In the genomic region with DNA sequence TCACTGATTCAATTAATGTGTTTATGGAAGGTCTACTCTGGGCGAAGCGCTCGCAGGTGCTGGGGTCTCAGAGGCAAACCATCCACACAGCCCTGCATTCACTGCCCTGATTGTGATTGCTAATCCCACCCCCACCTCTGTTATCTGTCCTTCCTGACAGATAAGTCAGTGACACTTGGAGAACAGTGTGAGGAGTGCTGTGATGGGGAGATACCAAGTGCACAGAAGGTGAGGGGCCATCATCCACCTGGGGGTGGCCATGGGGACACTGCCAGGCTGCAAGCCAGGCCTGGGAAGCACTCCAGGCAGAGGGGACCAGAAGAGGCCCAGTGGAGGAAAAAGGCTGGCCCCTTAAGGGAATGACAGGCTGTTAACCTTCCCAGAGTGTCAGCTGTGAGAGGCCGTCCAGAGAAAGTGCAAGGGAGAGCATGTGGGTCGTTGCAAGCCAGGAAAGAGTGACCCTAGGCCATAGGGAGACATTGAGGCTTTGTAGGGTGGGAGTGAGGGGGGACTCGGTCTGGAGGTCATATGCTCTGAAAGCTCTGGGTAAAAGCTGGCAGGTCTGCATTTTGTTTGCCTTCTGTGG, we compare ENCODE assay signal across 17 cellular contexts. TPM values are rescaled to one million over a fixed set of nuclear protein-coding genes. Genes with fewer than 3 reads are reported as not detected.
DNase-seq lines count a peak whose midpoint lies in the region; ATAC-seq and TF ChIP-seq lines count a peak whose summit lies in the region.
"Had no signal": no experiment of that assay in that cellular context is flagged by ENCODE, and none has a peak within 500 bp of the region (broad histone marks: within the 10 kb centered on the region; RNA-seq: fewer than 3 reads in every experiment).

No MANE protein-coding gene starts in this region.

- H3K9ac ChIP-seq in neural progenitor cell = no peak overlapping the region
- H3K9ac ChIP-seq: BLaER1 had no signal

- DNase-seq in heart left ventricle (no peak), left ventricle myocardium superior (no peak), islet precursor cell (peak; percentile 56), neural progenitor cell (ENCODE audit: low spot score) (no peak), G401 (ENCODE audit: low spot score) (no peak), immature natural killer cell (no peak)
- DNase-seq in activated CD4-positive, alpha-beta T cell treated with anti-CD3 and anti-CD28 coated beads, Interleukin-2, amount 10 ng/mL, durations not matched to agents 7 days and 5 days = no peak
- DNase-seq: CD8-positive, alpha-beta memory T cell; DMS79 treated with DMSO at 0.1 percent for 48 hours; KG1; NCI-H1417 treated with DMSO at 0.1 percent for 48 hours; NCI-H1930; NCI-H774 had no signal

- no peaks in the 10 kb centered on the region for H3K36me3 ChIP-seq in heart left ventricle
- no peaks in the 10 kb centered on the region for H3K36me3 ChIP-seq in neural progenitor cell
- H3K36me3 ChIP-seq: BLaER1 had no signal

- H3K4me1 Mint-ChIP-seq in neural progenitor cell = peaks cover 2% of the 10 kb centered on the region
- H3K4me1 Mint-ChIP-seq in immature natural killer cell = no peaks in the 10 kb centered on the region
- H3K4me1 Mint-ChIP-seq in activated CD4-positive, alpha-beta T cell treated with anti-CD3 and anti-CD28 coated beads, Interleukin-2, amount 10 ng/mL, durations not matched to agents 7 days and 5 days = no peaks in the 10 kb centered on the region
- H3K4me1 Mint-ChIP-seq: CD8-positive, alpha-beta memory T cell had no signal

- H3K4me3 ChIP-seq in heart left ventricle (no peak overlapping the region), neural progenitor cell (no peak overlapping the region)
- H3K4me3 ChIP-seq: BLaER1, GM23338 had no signal

- H3K36me3 Mint-ChIP-seq in neural progenitor cell = no peaks in the 10 kb centered on the region
- no peaks in the 10 kb centered on the region for H3K36me3 Mint-ChIP-seq in immature natural killer cell
- H3K36me3 Mint-ChIP-seq in activated CD4-positive, alpha-beta T cell treated with anti-CD3 and anti-CD28 coated beads, Interleukin-2, amount 10 ng/mL, durations not matched to agents 7 days and 5 days (ENCODE audit: low read depth) = no peaks in the 10 kb centered on the region
- H3K36me3 Mint-ChIP-seq: CD8-positive, alpha-beta memory T cell had no signal

- H3K27ac Mint-ChIP-seq in neural progenitor cell (peak overlapping the region; percentile 60), immature natural killer cell (no peak overlapping the region)
- H3K27ac Mint-ChIP-seq in activated CD4-positive, alpha-beta T cell treated with anti-CD3 and anti-CD28 coated beads, Interleukin-2, amount 10 ng/mL, durations not matched to agents 7 days and 5 days = no peak overlapping the region
- H3K27ac Mint-ChIP-seq: CD8-positive, alpha-beta memory T cell; GM23338 had no signal

- H3K4me3 Mint-ChIP-seq in neural progenitor cell (no peak overlapping the region), immature natural killer cell (no peak overlapping the region)
- no peak overlapping the region for H3K4me3 Mint-ChIP-seq in activated CD4-positive, alpha-beta T cell treated with anti-CD3 and anti-CD28 coated beads, Interleukin-2, amount 10 ng/mL, durations not matched to agents 7 days and 5 days
- H3K4me3 Mint-ChIP-seq: CD8-positive, alpha-beta memory T cell; GM23338 had no signal

- H3K9me3 ChIP-seq in heart left ventricle = no peaks in the 10 kb centered on the region
- H3K9me3 ChIP-seq in neural progenitor cell (ENCODE audit: low read depth) = no peaks in the 10 kb centered on the region
- H3K9me3 ChIP-seq: BLaER1 had no signal

- intact Hi-C loops in heart left ventricle (cut with DNase I) = no loop called here
- intact Hi-C loops in left ventricle myocardium superior (cut with micrococcal nuclease) = no loop called here

- H3K27ac ChIP-seq in heart left ventricle = no peak overlapping the region
- no peak overlapping the region for H3K27ac ChIP-seq in neural progenitor cell
- H3K27ac ChIP-seq: BLaER1, RWPE1 had no signal

- H3F3A ChIP-seq in neural progenitor cell (ENCODE audit: low read depth) = no peaks in the 10 kb centered on the region

- 56 to 65% (median 61%) methylated on average over 6 of the region's 6 CpGs for WGBS in heart left ventricle, 4 donors

- H3K4me2 ChIP-seq in neural progenitor cell = no peak overlapping the region
- H3K4me2 ChIP-seq: BLaER1, GM23338 had no signal

- H3K27me3 Mint-ChIP-seq in neural progenitor cell (ENCODE audit: insufficient read depth, low read depth) (peaks cover 5% of the 10 kb centered on the region), immature natural killer cell (ENCODE audit: low read depth in 3 of 3) (peaks cover 1 to 8% (median 4%) of the 10 kb centered on the region in 3 donors)
- H3K27me3 Mint-ChIP-seq in activated CD4-positive, alpha-beta T cell treated with anti-CD3 and anti-CD28 coated beads, Interleukin-2, amount 10 ng/mL, durations not matched to agents 7 days and 5 days = peaks cover 7% of the 10 kb centered on the region

- no peaks in the 10 kb centered on the region for H3K79me2 ChIP-seq in neural progenitor cell (ENCODE audit: low read depth)

- no peaks in the 10 kb centered on the region for H4K20me1 ChIP-seq in neural progenitor cell (ENCODE audit: low read depth)
- H4K20me1 ChIP-seq: BLaER1 had no signal

- H2AFZ ChIP-seq in neural progenitor cell (replicated peaks) = no peak overlapping the region
- H2AFZ ChIP-seq: GM23338 had no signal

- H3K9me3 Mint-ChIP-seq in neural progenitor cell = no peaks in the 10 kb centered on the region
- H3K9me3 Mint-ChIP-seq in immature natural killer cell = no peaks in the 10 kb centered on the region
- H3K9me3 Mint-ChIP-seq in activated CD4-positive, alpha-beta T cell treated with anti-CD3 and anti-CD28 coated beads, Interleukin-2, amount 10 ng/mL, durations not matched to agents 7 days and 5 days = no peaks in the 10 kb centered on the region
- H3K9me3 Mint-ChIP-seq: CD8-positive, alpha-beta memory T cell; GM23338 had no signal

- TF ChIP-seq CTCF in heart left ventricle (IDR thresholded peaks at IDR 0.05) = no peak
- no peak for TF ChIP-seq CTCF in neural progenitor cell (IDR thresholded peaks at IDR 0.05)

- CTCF ChIA-PET in activated CD4-positive, alpha-beta T cell treated with anti-CD3 and anti-CD28 coated beads, Interleukin-2, amount 10 ng/mL, durations not matched to agents 7 days and 5 days (lab: Charles Lee) = no interaction called here

- no peak for TF ChIP-seq POLR2A in heart left ventricle (IDR thresholded peaks at IDR 0.05)

- peak in 3 of 4 donors; percentile 20 to 38 (median 32) for ATAC-seq in heart left ventricle
- ATAC-seq in left ventricle myocardium superior = no peak
- ATAC-seq: GM23338 had no signal

- in situ Hi-C loops in G401 (cut with HindIII; ENCODE audit: low sequenced_read_pairs) = no loop called here

- H3K4me1 ChIP-seq in heart left ventricle (peaks cover 0 to 4% (median 0%) of the 10 kb centered on the region in 12 donors), neural progenitor cell (no peaks in the 10 kb centered on the region)
- H3K4me1 ChIP-seq: BLaER1 had no signal

- H3K27me3 ChIP-seq in heart left ventricle = peaks cover 0 to 23% (median 4%) of the 10 kb centered on the region in 9 donors
- no peaks in the 10 kb centered on the region for H3K27me3 ChIP-seq in neural progenitor cell
- H3K27me3 ChIP-seq: BLaER1 had no signal

- POLR2A ChIA-PET in activated CD4-positive, alpha-beta T cell treated with anti-CD3 and anti-CD28 coated beads, Interleukin-2, amount 10 ng/mL, durations not matched to agents 7 days and 5 days (lab: Charles Lee) = no interaction called here

RNA-seq across cellular contexts. Expression of a gene that starts 18.0 kb away (rescaled TPM):
- total RNA-seq in heart left ventricle = not detected
- polyA plus RNA-seq in heart left ventricle = not detected
- total RNA-seq in left ventricle myocardium superior = not detected
- not detected in 2 replicates for total RNA-seq in neural progenitor cell (ENCODE audit: low replicate concordance)
- not detected in 2 replicates for total RNA-seq in G401 (2014; rRNA removed; shearing (Covaris generic))
- not detected for polyA plus RNA-seq in immature natural killer cell
- total RNA-seq in activated CD4-positive, alpha-beta T cell treated with anti-CD3 and anti-CD28 coated beads, Interleukin-2, amount 10 ng/mL, durations not matched to agents 7 days and 5 days = not detected
- total RNA-seq: GM23338, NCI-H460 had no signal
- polyA plus RNA-seq: CD8-positive, alpha-beta memory T cell; GM23338 had no signal

RNA-seq across cellular contexts. Expression of a gene that starts 43.2 kb away (rescaled TPM):
- total RNA-seq in heart left ventricle = 1 to 10 TPM in 2 of 9 donors, under 1 TPM in 1, not detected in 6; 0.72 to 3.5 (median 1.7) TPM
- 1 to 10 TPM in 1 of 2 donors, under 1 TPM in 1; 0.38 to 8.7 TPM for polyA plus RNA-seq in heart left ventricle
- 0.40 TPM for total RNA-seq in left ventricle myocardium superior
- not detected in 2 replicates for total RNA-seq in neural progenitor cell (ENCODE audit: low replicate concordance)
- total RNA-seq in G401 (2014; rRNA removed; shearing (Covaris generic)) = 1.2 TPM in 1 of 2 replicates, not detected in the other
- not detected for polyA plus RNA-seq in immature natural killer cell
- not detected for total RNA-seq in activated CD4-positive, alpha-beta T cell treated with anti-CD3 and anti-CD28 coated beads, Interleukin-2, amount 10 ng/mL, durations not matched to agents 7 days and 5 days
- total RNA-seq: CD8-positive, alpha-beta memory T cell; NCI-H460 had no signal
- polyA plus RNA-seq: CD8-positive, alpha-beta memory T cell had no signal
